14 cellular contexts compared by ENCODE assay signal in the genomic region with DNA sequence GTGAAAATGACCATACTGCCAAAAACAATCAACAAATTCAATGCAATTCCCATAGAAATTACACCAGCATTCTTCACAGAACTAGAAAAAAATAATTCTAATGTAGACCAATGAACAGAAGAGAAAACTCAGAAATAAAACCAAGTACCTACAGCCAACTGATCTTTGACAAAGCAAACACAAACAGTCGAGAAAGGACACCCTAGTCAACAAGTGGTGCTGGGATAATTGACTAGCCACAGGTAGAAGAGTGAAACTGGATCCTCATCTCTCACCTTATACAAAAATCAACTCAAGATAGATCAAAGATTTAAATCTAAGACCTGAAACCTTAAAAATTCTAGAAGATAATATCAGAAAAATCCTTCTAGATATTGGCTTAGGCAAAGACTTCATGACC. TPM values are rescaled to one million over a fixed set of nuclear protein-coding genes. Genes with fewer than 3 reads are reported as not detected.
A peak's percentile ranks its signal among the peaks of the same experiment; 100 is the strongest.
DNase-seq lines count a peak whose midpoint lies in the region; ATAC-seq and TF ChIP-seq lines count a peak whose summit lies in the region.
"Had no signal": no experiment of that assay in that cellular context is flagged by ENCODE, and none has a peak within 500 bp of the region (broad histone marks: within the 10 kb centered on the region; RNA-seq: fewer than 3 reads in every experiment).

No MANE protein-coding gene starts in this region.

- H3K27ac Mint-ChIP-seq in activated T-cell treated with anti-CD3 and anti-CD28 coated beads, Interleukin-2, amount 50 U/mL, for 72 hours: peak overlapping the region; percentile 58
- no peak overlapping the region for H3K27ac Mint-ChIP-seq in activated T-cell treated with anti-CD3 and anti-CD28 coated beads, Interleukin-2, amount 50 U/mL, for 24 hours
- H3K27ac Mint-ChIP-seq in progenitor cell of endocrine pancreas: no peak overlapping the region
- H3K27ac Mint-ChIP-seq: B cell; CD4-positive, alpha-beta T cell; CD8-positive, alpha-beta T cell had no signal

- no peaks in the 10 kb centered on the region for H3K4me1 Mint-ChIP-seq in activated T-cell treated with anti-CD3 and anti-CD28 coated beads, Interleukin-2, amount 50 U/mL, for 72 hours (ENCODE audit: low read depth)
- H3K4me1 Mint-ChIP-seq in activated T-cell treated with anti-CD3 and anti-CD28 coated beads, Interleukin-2, amount 50 U/mL, for 24 hours (ENCODE audit: low read depth): no peaks in the 10 kb centered on the region
- H3K4me1 Mint-ChIP-seq in progenitor cell of endocrine pancreas (ENCODE audit: low read depth): no peaks in the 10 kb centered on the region
- H3K4me1 Mint-ChIP-seq: B cell had no signal

- no peak for ATAC-seq in activated T-cell treated with anti-CD3 and anti-CD28 coated beads, Interleukin-2, amount 50 U/mL, for 72 hours (replicated peaks in 1 of 2)
- ATAC-seq: A549; CD8-positive, alpha-beta T cell had no signal

- no peak overlapping the region for H3K4me3 Mint-ChIP-seq in activated T-cell treated with anti-CD3 and anti-CD28 coated beads, Interleukin-2, amount 50 U/mL, for 72 hours
- H3K4me3 Mint-ChIP-seq in activated T-cell treated with anti-CD3 and anti-CD28 coated beads, Interleukin-2, amount 50 U/mL, for 24 hours: no peak overlapping the region
- no peak overlapping the region for H3K4me3 Mint-ChIP-seq in progenitor cell of endocrine pancreas (ENCODE audit: low read depth)
- H3K4me3 Mint-ChIP-seq: B cell; CD4-positive, alpha-beta T cell; CD8-positive, alpha-beta T cell had no signal

- H3K36me3 Mint-ChIP-seq in activated T-cell treated with anti-CD3 and anti-CD28 coated beads, Interleukin-2, amount 50 U/mL, for 72 hours (ENCODE audit: insufficient read depth in 2 of 2): peaks cover 0 to 2% of the 10 kb centered on the region in 2 donors
- no peaks in the 10 kb centered on the region for H3K36me3 Mint-ChIP-seq in activated T-cell treated with anti-CD3 and anti-CD28 coated beads, Interleukin-2, amount 50 U/mL, for 24 hours (ENCODE audit: low read depth)
- H3K36me3 Mint-ChIP-seq in progenitor cell of endocrine pancreas (ENCODE audit: insufficient read depth): no peaks in the 10 kb centered on the region
- H3K36me3 Mint-ChIP-seq: CD8-positive, alpha-beta T cell had no signal

- no peak for TF ChIP-seq CTCF in progenitor cell of endocrine pancreas (IDR thresholded peaks at IDR 0.05; ENCODE audit: unreplicated experiment)

- H3K9me3 Mint-ChIP-seq in activated T-cell treated with anti-CD3 and anti-CD28 coated beads, Interleukin-2, amount 50 U/mL, for 72 hours: peaks cover 0 to 5% of the 10 kb centered on the region in 2 donors
- H3K9me3 Mint-ChIP-seq in activated T-cell treated with anti-CD3 and anti-CD28 coated beads, Interleukin-2, amount 50 U/mL, for 24 hours: peaks cover 4% of the 10 kb centered on the region
- peaks cover 21% of the 10 kb centered on the region for H3K9me3 Mint-ChIP-seq in progenitor cell of endocrine pancreas (ENCODE audit: low read depth)
- H3K9me3 Mint-ChIP-seq: CD4-positive, alpha-beta T cell; CD8-positive, alpha-beta T cell had no signal

- DNase-seq in NCI-H748 (lab: John Stamatoyannopoulos, UW; ENCODE audit: unreplicated experiment) (peak; percentile 38), NCI-H748 treated with DMSO at 0.1 percent for 48 hours (lab: John Stamatoyannopoulos, UW) (no peak), progenitor cell of endocrine pancreas (ENCODE audit: low spot score, unreplicated experiment) (no peak)
- no peak for DNase-seq in activated T-cell treated with anti-CD3 and anti-CD28 coated beads, Interleukin-2, amount 50 U/mL, for 72 hours
- DNase-seq in activated T-cell treated with anti-CD3 and anti-CD28 coated beads, Interleukin-2, amount 50 U/mL, for 24 hours: no peak
- DNase-seq: AML-193; Caco-2; Calu3; CD4-positive, alpha-beta T cell; CD8-positive, alpha-beta T cell; DMS79 treated with DMSO at 0.1 percent for 48 hours; GF-D8 had no signal

- H3K27me3 Mint-ChIP-seq in activated T-cell treated with anti-CD3 and anti-CD28 coated beads, Interleukin-2, amount 50 U/mL, for 72 hours (ENCODE audit: low read depth): peaks cover 30% of the 10 kb centered on the region
- H3K27me3 Mint-ChIP-seq in activated T-cell treated with anti-CD3 and anti-CD28 coated beads, Interleukin-2, amount 50 U/mL, for 24 hours: peaks cover 59% of the 10 kb centered on the region
- H3K27me3 Mint-ChIP-seq in progenitor cell of endocrine pancreas: peaks cover 3% of the 10 kb centered on the region

RNA-seq across cellular contexts. Expression of a gene that starts 44.5 kb away (rescaled TPM):
- total RNA-seq in activated T-cell treated with anti-CD3 and anti-CD28 coated beads, Interleukin-2, amount 50 U/mL, for 72 hours: 10 to 100 TPM; 10.9 to 12.5 TPM
- 25.0 and 27.2 TPM in 2 replicates for total RNA-seq in progenitor cell of endocrine pancreas
